In the genomic region with DNA sequence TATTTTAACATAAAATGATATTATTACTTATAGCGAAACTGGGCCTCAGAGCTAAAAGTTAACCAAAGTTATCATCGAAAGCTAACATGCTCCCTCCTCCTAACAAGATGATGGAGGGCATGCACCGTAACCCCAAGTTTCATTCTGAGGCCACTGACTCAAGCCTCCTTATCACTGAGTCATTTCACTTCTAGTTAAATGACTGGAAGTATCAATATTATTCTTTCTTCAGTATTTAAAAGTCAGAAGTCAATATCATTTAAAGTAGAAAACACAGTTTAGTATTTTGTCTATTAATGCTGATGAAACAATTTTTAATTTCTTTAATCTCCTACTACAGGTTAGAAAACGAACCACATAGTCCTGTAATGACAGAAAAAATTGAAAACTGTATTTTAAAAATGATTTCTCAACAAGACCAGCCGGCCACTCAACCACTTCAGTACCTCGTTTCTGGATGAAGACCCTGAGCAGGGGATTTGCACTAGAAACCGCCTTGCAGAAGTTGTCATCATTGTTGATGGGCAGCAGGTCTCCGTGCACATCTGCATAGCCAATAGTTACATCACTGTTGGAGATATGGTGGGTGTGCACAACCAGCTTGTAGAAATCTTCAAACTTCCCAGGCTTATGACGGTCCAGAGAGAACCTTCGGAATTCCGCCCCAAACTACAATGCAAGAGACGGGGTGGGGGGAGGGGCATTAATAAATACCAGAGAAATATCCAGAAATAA, we compare ENCODE assay signal across 11 cellular contexts. TPM values are rescaled to one million over a fixed set of nuclear protein-coding genes. Genes with fewer than 3 reads are reported as not detected.
DNase-seq lines count a peak whose midpoint lies in the region; ATAC-seq and TF ChIP-seq lines count a peak whose summit lies in the region.
"Had no signal": no experiment of that assay in that cellular context is flagged by ENCODE, and none has a peak within 500 bp of the region (broad histone marks: within the 10 kb centered on the region; RNA-seq: fewer than 3 reads in every experiment).

No MANE protein-coding gene starts in this region.

- H3K27ac Mint-ChIP-seq in neural progenitor cell: no peak overlapping the region
- H3K27ac Mint-ChIP-seq: T-helper 17 cell had no signal

- peaks cover 13% of the 10 kb centered on the region for H3K36me3 Mint-ChIP-seq in neural progenitor cell

- H3K4me1 ChIP-seq in OCI-LY3 (ENCODE audit: low read length): peaks cover 62% of the 10 kb centered on the region
- H3K4me1 ChIP-seq in neural progenitor cell: peaks cover 10% of the 10 kb centered on the region

- peaks cover 52% of the 10 kb centered on the region for H3K27me3 ChIP-seq in OCI-LY3 (ENCODE audit: low read depth, low read length)
- H3K27me3 ChIP-seq in neural progenitor cell: no peaks in the 10 kb centered on the region

- TF ChIP-seq CTCF in GM13976 (IDR thresholded peaks at IDR 0.05; ENCODE audit: borderline replicate concordance, control extremely low read depth, extremely low read depth, insufficient read depth, missing control alignments) (no peak), OCI-LY3 (IDR thresholded peaks at IDR 0.05; ENCODE audit: low read depth, low read length) (no peak), neural progenitor cell (IDR thresholded peaks at IDR 0.05) (no peak)

- no peak overlapping the region for H3K4me3 Mint-ChIP-seq in neural progenitor cell
- H3K4me3 Mint-ChIP-seq: brain, T-helper 17 cell had no signal

- H3K27me3 Mint-ChIP-seq in neural progenitor cell (ENCODE audit: insufficient read depth, low read depth): peaks cover 6% of the 10 kb centered on the region
- H3K27me3 Mint-ChIP-seq: brain had no signal

- peak; percentile 92 for ATAC-seq in GM19035 (IDR thresholded peaks at IDR 0.05; ENCODE audit: unreplicated experiment)
- ATAC-seq in HG02798 (IDR thresholded peaks at IDR 0.05; ENCODE audit: poor library complexity, unreplicated experiment): peak; percentile 84
- ATAC-seq: T-helper 17 cell had no signal

- 0 out of 2 replicates have a peak, but pooled peaks cover 6% of the 10 kb centered on the region for H4K20me1 ChIP-seq in OCI-LY3 (ENCODE audit: insufficient read depth, low read length)
- H4K20me1 ChIP-seq in neural progenitor cell (ENCODE audit: low read depth): peaks cover 19% of the 10 kb centered on the region

- H3K36me3 ChIP-seq in OCI-LY3 (replicated peaks; ENCODE audit: low read depth, low read length): no peaks in the 10 kb centered on the region
- H3K36me3 ChIP-seq in neural progenitor cell: no peaks in the 10 kb centered on the region

- H3K9ac ChIP-seq in OCI-LY3 (ENCODE audit: low read length): peak overlapping the region; percentile 4
- H3K9ac ChIP-seq in neural progenitor cell: no peak overlapping the region

- peaks cover 7% of the 10 kb centered on the region for H3F3A ChIP-seq in neural progenitor cell (ENCODE audit: low read depth)

- peak; percentile 79 for DNase-seq in GM13976 (ENCODE audit: low spot score)
- DNase-seq in neural progenitor cell (ENCODE audit: low spot score): no peak
- no peak for DNase-seq in superior temporal gyrus (ENCODE audit: extremely low spot score)
- DNase-seq in HCEC 1CT: no peak
- no peak for DNase-seq in activated gamma-delta T cell (lab: John Stamatoyannopoulos, UW)
- DNase-seq: NCI-H510A, T-helper 17 cell had no signal

- peaks cover 52% of the 10 kb centered on the region for H3K4me1 Mint-ChIP-seq in neural progenitor cell

- no peaks in the 10 kb centered on the region for H3K9me3 ChIP-seq in OCI-LY3 (ENCODE audit: insufficient read depth, low read length)
- H3K9me3 ChIP-seq in neural progenitor cell (ENCODE audit: low read depth): no peaks in the 10 kb centered on the region

- in situ Hi-C loops in GM13976 (cut with MboI; ENCODE audit: low sequenced_read_pairs, unreplicated experiment): no loop called here

- H3K27ac ChIP-seq in OCI-LY3 (ENCODE audit: low read length): peak overlapping the region; percentile 59
- H3K27ac ChIP-seq in neural progenitor cell: no peak overlapping the region

- peaks cover 5% of the 10 kb centered on the region for H3K9me3 Mint-ChIP-seq in neural progenitor cell
- H3K9me3 Mint-ChIP-seq: brain had no signal

- H3K4me2 ChIP-seq in OCI-LY3 (ENCODE audit: low read length) (peak overlapping the region; percentile 76), neural progenitor cell (no peak overlapping the region)

- H3K79me2 ChIP-seq in OCI-LY3 (ENCODE audit: low read length) (no peaks in the 10 kb centered on the region), neural progenitor cell (ENCODE audit: low read depth) (peaks cover 6% of the 10 kb centered on the region)

- H2AFZ ChIP-seq in OCI-LY3 (ENCODE audit: low read depth, low read length) (no peak overlapping the region), neural progenitor cell (replicated peaks) (no peak overlapping the region)

- H3K4me3 ChIP-seq in OCI-LY3 (ENCODE audit: low read length): peak overlapping the region; percentile 60
- H3K4me3 ChIP-seq in neural progenitor cell: no peak overlapping the region

RNA-seq across cellular contexts. Expression of gene PARD6G, which starts 44.9 kb away (rescaled TPM):
- 21.8 and 25.2 TPM in 2 replicates for total RNA-seq in neural progenitor cell (ENCODE audit: low replicate concordance)
